Comparison of ENCODE assay signal across 8 cellular contexts in genomic region chr10:110746254-110746826, GRCh38.
DNase-seq lines count a peak whose midpoint lies in the region; ATAC-seq, FAIRE-seq and TF ChIP-seq lines count a peak whose summit lies in the region.

No MANE protein-coding gene starts in this region.

- H3K9me3 ChIP-seq in endothelial cell of umbilical vein (replicated peaks; ENCODE audit: control insufficient read depth, insufficient read depth, low read length) = no peaks in the 10 kb centered on the region
- no peaks in the 10 kb centered on the region for H3K9me3 ChIP-seq in suprapubic skin

- WGBS in suprapubic skin = 4% methylated on average over 4 of the region's 4 CpGs

- H3K4me3 ChIP-seq in endothelial cell of umbilical vein (replicated peaks in 1 of 3; ENCODE audit: insufficient read depth in 1 of 3, low read depth in 1 of 3, low read length in 3 of 3) (no peak overlapping the region), suprapubic skin (no peak overlapping the region)

- no peak for TF ChIP-seq POLR2A in endothelial cell of umbilical vein (IDR thresholded peaks at IDR 0.05; ENCODE audit: low read depth, low read length)
- TF ChIP-seq POLR2A in suprapubic skin (IDR thresholded peaks at IDR 0.05) = no peak

- H3K36me3 Mint-ChIP-seq in activated CD4-positive, alpha-beta memory T cell treated with anti-CD3 and anti-CD28 coated beads for 36 hours = peaks cover 3% of the 10 kb centered on the region

- intact Hi-C loops in activated CD4-positive, alpha-beta memory T cell treated with anti-CD3 and anti-CD28 coated beads for 36 hours (cut with micrococcal nuclease) = loop anchor here (1.0 to 5.0 kb wide), 9 partner anchors 58 to 852 kb away; partner anchors contain the start of genes ADRA2A, BBIP1 and SHOC2
- intact Hi-C loops in endothelial cell of umbilical vein (cut with micrococcal nuclease) = loop anchor here (1.0 to 5.0 kb wide), 9 partner anchors 56 to 1568 kb away; partner anchors contain the start of gene ADRA2A

- no peaks in the 10 kb centered on the region for H4K20me1 ChIP-seq in endothelial cell of umbilical vein (replicated peaks; ENCODE audit: control insufficient read depth, extremely low read depth, insufficient read depth, low read length)

- POLR2A ChIA-PET in activated CD4-positive, alpha-beta memory T cell treated with anti-CD3 and anti-CD28 coated beads for 36 hours (lab: Charles Lee) = interaction anchor here (1.2 kb wide), 1 partner anchor 173 kb away, joined by 4 read pairs; the partner anchor contains the start of genes BBIP1 and SHOC2
- POLR2A ChIA-PET in endothelial cell of umbilical vein (lab: Charles Lee) = interaction anchor here (1.0 kb wide), 1 partner anchor 172 kb away, joined by 10 read pairs; the partner anchor contains the start of genes BBIP1 and SHOC2

- H3K36me3 ChIP-seq in endothelial cell of umbilical vein (ENCODE audit: control insufficient read depth in 2 of 2, extremely low read depth in 1 of 2, insufficient read depth in 2 of 2, low read length in 2 of 2) (no peaks in the 10 kb centered on the region), suprapubic skin (no peaks in the 10 kb centered on the region)

- peak; percentile 8 to 43 for DNase-seq in NCI-H446 (lab: John Stamatoyannopoulos, UW)
- DNase-seq in NCI-H446 treated with DMSO at 0.1 percent for 48 hours (lab: John Stamatoyannopoulos, UW) = no peak
- peak; percentile 88 for DNase-seq in NCI-H510A treated with DMSO at 0.1 percent for 48 hours (lab: John Stamatoyannopoulos, UW)
- peak; percentile 57 for DNase-seq in activated CD4-positive, alpha-beta memory T cell treated with anti-CD3 and anti-CD28 coated beads for 36 hours
- DNase-seq in endothelial cell of umbilical vein (ENCODE audit: low read depth, low spot score) = peak; percentile 81
- DNase-seq in middle frontal gyrus (ENCODE audit: extremely low spot score, low spot score) = peak; percentile 56
- peak in 1 of 2 donors; percentile 72 for DNase-seq in suprapubic skin (ENCODE audit: low spot score in 2 of 2)

- CTCF ChIA-PET in activated CD4-positive, alpha-beta memory T cell treated with anti-CD3 and anti-CD28 coated beads for 36 hours (lab: Charles Lee) = interaction anchor here (0.7 to 3.3 kb wide), 22 partner anchors 19 to 1392 kb away, joined by 3 to 51 read pairs (median 4); no protein-coding TSS in a partner anchor
- CTCF ChIA-PET in endothelial cell of umbilical vein (lab: Charles Lee) = interaction anchor here (0.6 to 4.1 kb wide), 41 partner anchors 10 to 1569 kb away, joined by 3 to 113 read pairs (median 5); partner anchors contain the start of genes ADRA2A, BBIP1, PDCD4 and SHOC2

- peak; percentile 63 to 71 for TF ChIP-seq CTCF in endothelial cell of umbilical vein (IDR thresholded peaks at IDR 0.05; ENCODE audit: extremely low read depth in 1 of 2, insufficient read depth in 1 of 2, low read depth in 1 of 2, low read length in 2 of 2)
- peak; percentile 65 to 87 for TF ChIP-seq CTCF in suprapubic skin (IDR thresholded peaks at IDR 0.05)

- H3K9ac ChIP-seq in endothelial cell of umbilical vein (replicated peaks; ENCODE audit: extremely low read depth, insufficient read depth, low read length) = no peak overlapping the region

- no peak overlapping the region for H3K27ac Mint-ChIP-seq in activated CD4-positive, alpha-beta memory T cell treated with anti-CD3 and anti-CD28 coated beads for 36 hours

- no peak overlapping the region for H3K4me2 ChIP-seq in endothelial cell of umbilical vein (ENCODE audit: insufficient read depth, low read length)

- peak; percentile 95 for FAIRE-seq in endothelial cell of umbilical vein (lab: Jason Lieb, UNC)

- TF ChIP-seq EP300 in suprapubic skin (IDR thresholded peaks at IDR 0.05) = no peak

- peaks cover 2 to 5% of the 10 kb centered on the region in 2 experiments for H3K27me3 ChIP-seq in endothelial cell of umbilical vein (ENCODE audit: control insufficient read depth in 2 of 2, insufficient read depth in 2 of 2, low read length in 2 of 2)
- H3K27me3 ChIP-seq in suprapubic skin = no peaks in the 10 kb centered on the region

- ATAC-seq in HG03066 (IDR thresholded peaks at IDR 0.05; ENCODE audit: low read depth, unreplicated experiment) = peak; percentile 38

- H3K4me1 Mint-ChIP-seq in activated CD4-positive, alpha-beta memory T cell treated with anti-CD3 and anti-CD28 coated beads for 36 hours (ENCODE audit: low read depth) = peaks cover 54% of the 10 kb centered on the region

- no peak overlapping the region for H3K27ac ChIP-seq in endothelial cell of umbilical vein (ENCODE audit: insufficient read depth, low read depth, low read length)
- H3K27ac ChIP-seq in suprapubic skin = peak overlapping the region; percentile 21

- dilution Hi-C loops in endothelial cell of umbilical vein (cut with MboI; ENCODE audit: extremely low pct_ligation_motif_present, low sequenced_read_pairs) = no loop called here

- H3K9me1 ChIP-seq in endothelial cell of umbilical vein (replicated peaks; ENCODE audit: control insufficient read depth, extremely low read depth, insufficient read depth, low read length) = no peaks in the 10 kb centered on the region

- H3K4me1 ChIP-seq in endothelial cell of umbilical vein (ENCODE audit: control insufficient read depth, extremely low read depth, insufficient read depth, low read length) (peaks cover 23% of the 10 kb centered on the region), suprapubic skin (peaks cover 14% of the 10 kb centered on the region)

- peaks cover 11% of the 10 kb centered on the region for H3K9me3 Mint-ChIP-seq in activated CD4-positive, alpha-beta memory T cell treated with anti-CD3 and anti-CD28 coated beads for 36 hours

- no peak overlapping the region for H3K4me3 Mint-ChIP-seq in activated CD4-positive, alpha-beta memory T cell treated with anti-CD3 and anti-CD28 coated beads for 36 hours

- BruUV-seq in endothelial cell of umbilical vein (replicated peaks; lab: Mats Ljungman, UMichigan) = no TSS peak

- H2AFZ ChIP-seq in endothelial cell of umbilical vein (ENCODE audit: low read depth, low read length) = no peak overlapping the region

- H3K79me2 ChIP-seq in endothelial cell of umbilical vein (ENCODE audit: control insufficient read depth, insufficient read depth, low read length) = no peaks in the 10 kb centered on the region

- no peaks in the 10 kb centered on the region for H3K27me3 Mint-ChIP-seq in activated CD4-positive, alpha-beta memory T cell treated with anti-CD3 and anti-CD28 coated beads for 36 hours

TF ChIP-seq in endothelial cell of umbilical vein, 7 proteins besides CTCF, POLR2A, EP300 and RAD21:
- TF ChIP-seq FOS (IDR thresholded peaks at IDR 0.05; ENCODE audit: borderline replicate concordance, insufficient read depth, low read length) (no peak), MYC (IDR thresholded peaks at IDR 0.05; ENCODE audit: low read depth, low read length) (no peak), JUN (IDR thresholded peaks at IDR 0.05; ENCODE audit: borderline replicate concordance, insufficient read depth, insufficient read length, low read depth) (no peak)
TF ChIP-seq in endothelial cell of umbilical vein: peak in this region for 0.
